9 cellular contexts compared by ENCODE assay signal in genomic region chr13:29923554-29924481, GRCh38.
DNase-seq lines count a peak whose midpoint lies in the region; ATAC-seq, FAIRE-seq and TF ChIP-seq lines count a peak whose summit lies in the region.
"Had no signal": no experiment of that assay in that cellular context is flagged by ENCODE, and none has a peak within 500 bp of the region (broad histone marks: within the 10 kb centered on the region; RNA-seq: fewer than 3 reads in every experiment).

No MANE protein-coding gene starts in this region.

- H3K9me3 ChIP-seq in BLaER1 = no peaks in the 10 kb centered on the region

- ATAC-seq in HG02852 (IDR thresholded peaks at IDR 0.05; ENCODE audit: unreplicated experiment) = no peak

- peaks cover 10% of the 10 kb centered on the region for H3K36me3 Mint-ChIP-seq in glutamatergic neuron (ENCODE audit: unreplicated experiment)
- no peaks in the 10 kb centered on the region for H3K36me3 Mint-ChIP-seq in progenitor cell of endocrine pancreas (ENCODE audit: insufficient read depth)

- CTCF ChIA-PET in HEK293T (lab: Yijun Ruan, JAX) = interaction anchor here (0.6 to 3.3 kb wide), 22 partner anchors 9 to 188 kb away, joined by 3 to 17 read pairs (median 4); partner anchors contain the start of gene UBL3

- no peaks in the 10 kb centered on the region for H4K20me1 ChIP-seq in BLaER1

- H3K27ac Mint-ChIP-seq in glutamatergic neuron (ENCODE audit: unreplicated experiment) (no peak overlapping the region), progenitor cell of endocrine pancreas (peak overlapping the region; percentile 99)

- DNase-seq in HEK293T (ENCODE audit: extremely low spot score) = peak; percentile 81
- peak; percentile 93 for DNase-seq in RCC 7860 (ENCODE audit: low spot score)
- peak; percentile 67 for DNase-seq in activated naive CD4-positive, alpha-beta T cell treated with Interleukin-2 at 50 U/mL for 16 hours
- peak; percentile 38 for DNase-seq in glutamatergic neuron
- DNase-seq in progenitor cell of endocrine pancreas (ENCODE audit: low spot score, unreplicated experiment) = peak; percentile 53
- peak; percentile 88 for DNase-seq in ureter (ENCODE audit: low spot score)

- H3K4me1 Mint-ChIP-seq in glutamatergic neuron (ENCODE audit: low read depth, unreplicated experiment) (peaks cover 6% of the 10 kb centered on the region), progenitor cell of endocrine pancreas (ENCODE audit: low read depth) (peaks cover 38% of the 10 kb centered on the region)

- H3K27me3 Mint-ChIP-seq in glutamatergic neuron (ENCODE audit: unreplicated experiment) (no peaks in the 10 kb centered on the region), progenitor cell of endocrine pancreas (no peaks in the 10 kb centered on the region)

- H3K27ac ChIP-seq in BLaER1 = no peak overlapping the region
- H3K27ac ChIP-seq: HL-60 had no signal

- no peaks in the 10 kb centered on the region for H3K27me3 ChIP-seq in BLaER1

- H3K4me3 Mint-ChIP-seq in glutamatergic neuron (ENCODE audit: unreplicated experiment) = no peak overlapping the region
- H3K4me3 Mint-ChIP-seq in progenitor cell of endocrine pancreas (ENCODE audit: low read depth) = no peak overlapping the region

- H3K4me3 ChIP-seq in BLaER1 = no peak overlapping the region

- H3K36me3 ChIP-seq in BLaER1 = no peaks in the 10 kb centered on the region

- TF ChIP-seq CTCF in glutamatergic neuron (IDR thresholded peaks at IDR 0.05; ENCODE audit: partially characterized antibody, unreplicated experiment) (peak; percentile 84), progenitor cell of endocrine pancreas (IDR thresholded peaks at IDR 0.05; ENCODE audit: unreplicated experiment) (peak; percentile 94)

- POLR2A ChIA-PET in HEK293T (lab: Yijun Ruan, JAX) = interaction anchor here (0.8 to 2.9 kb wide), 4 partner anchors 11 to 77 kb away, joined by 3 to 16 read pairs (median 8); partner anchors contain the start of gene UBL3

- peaks cover 7% of the 10 kb centered on the region for H3K9me3 Mint-ChIP-seq in glutamatergic neuron (ENCODE audit: unreplicated experiment)
- no peaks in the 10 kb centered on the region for H3K9me3 Mint-ChIP-seq in progenitor cell of endocrine pancreas (ENCODE audit: low read depth)

- H3K4me2 ChIP-seq in BLaER1 = peak overlapping the region; percentile 68

- peak; percentile 73 for FAIRE-seq in RCC 7860 (lab: Jason Lieb, UNC)

- H3K4me1 ChIP-seq in BLaER1 = peaks cover 39% of the 10 kb centered on the region

- H3K9ac ChIP-seq in BLaER1 = no peak overlapping the region

TF ChIP-seq in HEK293T, 16 proteins besides CTCF, POLR2A, EP300 and RAD21:
- TF ChIP-seq LEF1 (IDR thresholded peaks at IDR 0.05; ENCODE audit: borderline replicate concordance) = no peak
- no peak for TF ChIP-seq SP1 (IDR thresholded peaks at IDR 0.05)
- no peak for TF ChIP-seq TARDBP (IDR thresholded peaks at IDR 0.05)
- TF ChIP-seq FOXM1 (IDR thresholded peaks at IDR 0.05; ENCODE audit: borderline replicate concordance) = peak; percentile 6; the same call in 1 of the 2 replicates
- peak; percentile 86 for TF ChIP-seq L3MBTL2 (conservative IDR thresholded peaks at IDR 0.05)
- TF ChIP-seq ELF4 (IDR thresholded peaks at IDR 0.05) = no peak
- TF ChIP-seq CTBP1 (IDR thresholded peaks at IDR 0.05; ENCODE audit: borderline replicate concordance) = no peak
- TF ChIP-seq ZNF384 (IDR thresholded peaks at IDR 0.05) = no peak
- no peak for TF ChIP-seq BHLHE40 (IDR thresholded peaks at IDR 0.05; ENCODE audit: borderline replicate concordance)

Comparison
In these comparisons a context has a peak if more than half of its experiments do, and no peak if none do; other contexts are left out.
1. DNase-seq: peak in every context shown above with its lines; median percentile 93 in RCC 7860; 88 in ureter; 81 in HEK293T; 67 in activated naive CD4-positive, alpha-beta T cell treated with Interleukin-2 at 50 U/mL for 16 hours; 53 in progenitor cell of endocrine pancreas; 38 in glutamatergic neuron.